In genomic region chr11:65329944-65330403, GRCh38 we compare ENCODE assay signal across 8 cellular contexts. TPM values are rescaled to one million over a fixed set of nuclear protein-coding genes. Genes with fewer than 3 reads are reported as not detected.
DNase-seq lines count a peak whose midpoint lies in the region; ATAC-seq, FAIRE-seq and TF ChIP-seq lines count a peak whose summit lies in the region.

No MANE protein-coding gene starts in this region.

- POLR2A ChIA-PET in AG04450 (lab: Yijun Ruan, JAX) (interaction anchor here (0.9 to 2.3 kb wide), 5 partner anchors 14 to 68 kb away, joined by 3 to 25 read pairs (median 4); partner anchors contain the start of gene POLA2), HepG2 (lab: Yijun Ruan, JAX) (interaction anchor here (0.6 to 7.3 kb wide), 8 partner anchors 9 to 170 kb away, joined by 3 to 87 read pairs (median 4); partner anchors contain the start of genes CDC42EP2 and POLA2)
- POLR2A ChIA-PET in activated CD4-positive, alpha-beta T cell treated with anti-CD3 and anti-CD28 coated beads for 36 hours (lab: Charles Lee) = interaction anchor here (1.0 to 1.2 kb wide), 3 partner anchors 14 to 169 kb away, joined by 3 to 5 read pairs (median 5); partner anchors contain the start of genes MALAT1 and POLA2

- no peaks in the 10 kb centered on the region for H3K36me3 ChIP-seq in HepG2 (replicated peaks in 1 of 2; ENCODE audit: control insufficient read depth in 1 of 2, insufficient read depth in 2 of 2, low read length in 2 of 2)

- no peak overlapping the region for H3K27ac ChIP-seq in AG04450 (ENCODE audit: low read depth, low read length)
- H3K27ac ChIP-seq in HepG2 (ENCODE audit: extremely low read length, insufficient read depth, low read length) = no peak overlapping the region

- TF ChIP-seq POLR2A in HepG2 (IDR thresholded peaks at IDR 0.05; ENCODE audit: insufficient read depth in 1 of 2, low read depth in 2 of 2, low read length in 2 of 2) (no peak), H54 (IDR thresholded peaks at IDR 0.05; ENCODE audit: low read depth, low read length) (no peak)

- H3K4me1 Mint-ChIP-seq in activated CD4-positive, alpha-beta T cell treated with anti-CD3 and anti-CD28 coated beads for 36 hours = peaks cover 12% of the 10 kb centered on the region

- peaks cover 13% of the 10 kb centered on the region for H3K79me2 ChIP-seq in HepG2 (ENCODE audit: insufficient read depth, low read length)

- H3K4me1 ChIP-seq in HepG2 (ENCODE audit: insufficient read depth, low read length) = peaks cover 19% of the 10 kb centered on the region

- FAIRE-seq in HepG2 (lab: Jason Lieb, UNC) (peak; percentile 40), H54 (lab: Jason Lieb, UNC) (no peak)

- no peak for TF ChIP-seq EP300 in HepG2 (IDR thresholded peaks at IDR 0.05; ENCODE audit: low read depth in 2 of 2, low read length in 2 of 2)
- TF ChIP-seq EP300 in HepG2 (CRISPR knock-in tag; IDR thresholded peaks at IDR 0.05; ENCODE audit: borderline replicate concordance) = no peak

- H3K9ac ChIP-seq in HepG2 (ENCODE audit: insufficient read depth, low read depth, low read length) = peak overlapping the region; percentile 47

- DNase-seq in AG04450 (ENCODE audit: low read depth, low spot score) = peak; percentile 83
- peak; percentile 75 for DNase-seq in H4 (ENCODE audit: low spot score)
- DNase-seq in NCI-H460 (ENCODE audit: extremely low read depth, low read depth) = peak; percentile 86
- peak; percentile 92 for DNase-seq in activated CD4-positive, alpha-beta T cell treated with anti-CD3 and anti-CD28 coated beads for 36 hours
- DNase-seq in choroid plexus epithelial cell (ENCODE audit: low read depth) = peak; percentile 97
- peak; percentile 86 for DNase-seq in HepG2 (ENCODE audit: low spot score)
- DNase-seq in stimulated activated CD4-positive, alpha-beta T cell treated with anti-CD3 and anti-CD28 coated beads, Interleukin-4, amount 100 ng/mL, for 4 hours = peak; percentile 70 to 77
- no peak for DNase-seq in H54 (ENCODE audit: insufficient read length, low spot score)

- peak overlapping the region; percentile 74 for H3K4me2 ChIP-seq in HepG2 (ENCODE audit: low read depth, low read length)

- in situ Hi-C loops in HepG2 (cut with HindIII; ENCODE audit: extremely low pct_ligation_motif_present, low pct_unique_long_range_greater_than_20kb) = no loop called here

- H3K9me3 ChIP-seq in AG04450 (ENCODE audit: control insufficient read depth, insufficient read depth, low read length) = no peaks in the 10 kb centered on the region
- H3K9me3 ChIP-seq in HepG2 (ENCODE audit: low read length) = no peaks in the 10 kb centered on the region

- H3K27me3 Mint-ChIP-seq in activated CD4-positive, alpha-beta T cell treated with anti-CD3 and anti-CD28 coated beads for 36 hours = no peaks in the 10 kb centered on the region

- H3K4me3 ChIP-seq in AG04450 (ENCODE audit: low read depth, low read length) (no peak overlapping the region), choroid plexus epithelial cell (ENCODE audit: low read depth, low read length) (no peak overlapping the region), HepG2 (replicated peaks in 1 of 3; ENCODE audit: insufficient read depth in 1 of 3, low read depth in 2 of 3, low read length in 3 of 3) (peak overlapping the region; percentile 20 to 41 (median 22); a peak in 2 of 6 replicates)

- no peak overlapping the region for H3K4me3 Mint-ChIP-seq in activated CD4-positive, alpha-beta T cell treated with anti-CD3 and anti-CD28 coated beads for 36 hours

- no peaks in the 10 kb centered on the region for H3K27me3 ChIP-seq in AG04450 (ENCODE audit: control insufficient read depth, insufficient read depth, low read length)
- H3K27me3 ChIP-seq in HepG2 (ENCODE audit: control insufficient read depth in 1 of 2, insufficient read depth in 2 of 2, low read length in 2 of 2) = no peaks in the 10 kb centered on the region; a peak in 1 of 5 replicates

- BruUV-seq in HepG2 (replicated peaks; lab: Mats Ljungman, UMichigan) = no TSS peak

- peaks cover 6% of the 10 kb centered on the region for H3K36me3 Mint-ChIP-seq in activated CD4-positive, alpha-beta T cell treated with anti-CD3 and anti-CD28 coated beads for 36 hours (ENCODE audit: low read depth)

- no peaks in the 10 kb centered on the region for H4K20me1 ChIP-seq in HepG2 (ENCODE audit: insufficient read depth, low read length)

- H2AFZ ChIP-seq in HepG2 (ENCODE audit: low read length) = peak overlapping the region; percentile 24

- TF ChIP-seq CTCF in AG04450 (IDR thresholded peaks at IDR 0.05; ENCODE audit: low read depth, low read length) (peak; percentile 70), choroid plexus epithelial cell (conservative IDR thresholded peaks at IDR 0.05; ENCODE audit: low read depth, low read length) (peak; percentile 81), HepG2 (CRISPR knock-in tag; IDR thresholded peaks at IDR 0.05) (peak; percentile 82)

- H3K9me3 Mint-ChIP-seq in activated CD4-positive, alpha-beta T cell treated with anti-CD3 and anti-CD28 coated beads for 36 hours (ENCODE audit: low read depth) = no peaks in the 10 kb centered on the region

- intact Hi-C loops in activated CD4-positive, alpha-beta T cell treated with anti-CD3 and anti-CD28 coated beads for 36 hours (cut with DNase I, micrococcal nuclease) = loop anchor here in 1 of 2 experiments (1.0 kb wide), 3 partner anchors 55 to 125 kb away; no protein-coding TSS in a partner anchor
- intact Hi-C loops in HepG2 (cut with micrococcal nuclease; ENCODE audit: unreplicated experiment) = loop anchor here (1.0 kb wide), 2 partner anchors 15 to 55 kb away; no protein-coding TSS in a partner anchor

- peak; percentile 65 for TF ChIP-seq RAD21 in HepG2 (CRISPR knock-in tag; IDR thresholded peaks at IDR 0.05)

- CTCF ChIA-PET in AG04450 (lab: Charles Lee) = interaction anchor here (0.5 to 13.8 kb wide), 28 partner anchors 9 to 471 kb away, joined by 3 to 506 read pairs (median 6); partner anchors contain the start of genes CAPN1, CDC42EP2, POLA2 and SCYL1
- CTCF ChIA-PET in activated CD4-positive, alpha-beta T cell treated with anti-CD3 and anti-CD28 coated beads for 36 hours (lab: Charles Lee) = interaction anchor here (0.6 to 6.4 kb wide), 49 partner anchors 9 to 723 kb away, joined by 3 to 86 read pairs (median 6); partner anchors contain the start of genes CDC42EP2 and POLA2
- CTCF ChIA-PET in HepG2 (lab: Yijun Ruan, JAX; ENCODE audit: low intra/inter-chr PET ratio, low total read pairs) = interaction anchor here (1.0 to 2.6 kb wide), 4 partner anchors 13 to 126 kb away, joined by 3 to 53 read pairs (median 7); partner anchors contain the start of gene CDC42EP2

- ATAC-seq in activated CD4-positive, alpha-beta T cell treated with anti-CD3 and anti-CD28 coated beads for 36 hours = peak; percentile 35
- peak; percentile 60 for ATAC-seq in HepG2

- 1% methylated on average over 13 of the region's 13 CpGs for WGBS in HepG2 (ENCODE audit: low lambda C conversion rate)

- H3K27ac Mint-ChIP-seq in activated CD4-positive, alpha-beta T cell treated with anti-CD3 and anti-CD28 coated beads for 36 hours = no peak overlapping the region

RNA-seq across cellular contexts. Expression of gene DPF2, which starts 3.7 kb away (rescaled TPM):
- polyA plus RNA-seq in AG04450 (2011; rRNA removed) (43.7 and 52.0 TPM in 2 replicates), HepG2 (2011; rRNA removed) (20.4 and 21.0 TPM in 2 replicates)
- 49.2 and 58.5 TPM in 2 replicates for polyA minus RNA-seq in AG04450 (2011; rRNA and poly(A)+ RNA removed)
- 29.0 and 29.2 TPM in 2 replicates for total RNA-seq in H4 (2014; rRNA removed; shearing (Covaris generic))
- total RNA-seq in NCI-H460 (2014; rRNA removed; shearing (Covaris generic)) = 26.6 and 28.0 TPM in 2 replicates
- polyA plus RNA-seq in NCI-H460 (2014; cell fraction: nucleus; rRNA removed) = 16.9 and 30.8 TPM in 2 replicates
- total RNA-seq in activated CD4-positive, alpha-beta T cell treated with anti-CD3 and anti-CD28 coated beads for 36 hours = 10 to 100 TPM; 67.5 to 69.0 TPM
- total RNA-seq in HepG2 (2016; rRNA removed; fragmentation: Illumina TruSeq; extraction: Trizol) = 30.4 and 31.0 TPM in 2 replicates
- 6.9 and 8.6 TPM in 2 replicates for total RNA-seq in HepG2 (2016; cell fraction: cytosol; rRNA removed; fragmentation: Illumina TruSeq; extraction: Trizol; ENCODE audit: low read depth)
- 30.2 and 32.5 TPM in 2 replicates for total RNA-seq in HepG2 (2016; cell fraction: insoluble cytoplasmic fraction; rRNA removed; fragmentation: Illumina TruSeq; extraction: Trizol)
- total RNA-seq in HepG2 (2016; cell fraction: membrane; rRNA removed; fragmentation: Illumina TruSeq; extraction: Trizol) = 14.1 and 16.7 TPM in 2 replicates
- total RNA-seq in HepG2 (2016; cell fraction: nucleus; rRNA removed; fragmentation: Illumina TruSeq; extraction: Trizol) = 22.1 and 26.8 TPM in 2 replicates
- 18.8 and 20.8 TPM in 2 replicates for polyA plus RNA-seq in HepG2 (2011; cell fraction: cytosol; rRNA removed)
- polyA plus RNA-seq in HepG2 (2011; cell fraction: nucleus; rRNA removed) = 70.3 and 70.7 TPM in 2 replicates
- polyA plus RNA-seq in HepG2 (2012) = 24.2 and 26.4 TPM in 2 replicates
- 3.8 and 3.9 TPM in 2 replicates for polyA plus RNA-seq in HepG2 (2016; cell fraction: cytosol; fragmentation: Illumina TruSeq; extraction: Trizol; ENCODE audit: low read depth)
- polyA plus RNA-seq in HepG2 (2016; cell fraction: insoluble cytoplasmic fraction; fragmentation: Illumina TruSeq; extraction: Trizol; ENCODE audit: low read depth) = 40.7 and 49.0 TPM in 2 replicates
- 9.5 and 10.0 TPM in 2 replicates for polyA plus RNA-seq in HepG2 (2016; cell fraction: membrane; fragmentation: Illumina TruSeq; extraction: Trizol; ENCODE audit: low read depth)
- polyA plus RNA-seq in HepG2 (2016; cell fraction: nucleus; fragmentation: Illumina TruSeq; extraction: Trizol; ENCODE audit: insufficient read depth, low read depth) = 56.7 and 57.4 TPM in 2 replicates
- polyA minus RNA-seq in HepG2 (2011; rRNA and poly(A)+ RNA removed; ENCODE audit: low replicate concordance) = 48.9 and 49.9 TPM in 2 replicates
- polyA minus RNA-seq in HepG2 (2011; cell fraction: cytosol; rRNA and poly(A)+ RNA removed) = 18.2 and 18.4 TPM in 2 replicates
- 31.2 and 43.3 TPM in 2 replicates for polyA minus RNA-seq in HepG2 (2011; cell fraction: nucleus; rRNA and poly(A)+ RNA removed)

RNA-seq across cellular contexts. Expression of gene CDC42EP2, which starts 15.3 kb away (rescaled TPM):
- polyA plus RNA-seq in AG04450 (2011; rRNA removed) = 14.3 and 21.1 TPM in 2 replicates
- polyA minus RNA-seq in AG04450 (2011; rRNA and poly(A)+ RNA removed) = 26.3 and 36.9 TPM in 2 replicates
- total RNA-seq in H4 (2014; rRNA removed; shearing (Covaris generic)) = 1.9 and 2.5 TPM in 2 replicates
- total RNA-seq in NCI-H460 (2014; rRNA removed; shearing (Covaris generic)) = 15.1 and 18.2 TPM in 2 replicates
- 2.0 and 5.3 TPM in 2 replicates for polyA plus RNA-seq in NCI-H460 (2014; cell fraction: nucleus; rRNA removed)
- under 1 TPM; 0.91 to 0.93 TPM for total RNA-seq in activated CD4-positive, alpha-beta T cell treated with anti-CD3 and anti-CD28 coated beads for 36 hours
- 2.5 and 7.1 TPM in 2 replicates for total RNA-seq in HepG2 (2016; rRNA removed; fragmentation: Illumina TruSeq; extraction: Trizol)
- total RNA-seq in HepG2 (2016; cell fraction: cytosol; rRNA removed; fragmentation: Illumina TruSeq; extraction: Trizol; ENCODE audit: low read depth) = 5.9 and 6.4 TPM in 2 replicates
- 4.5 and 5.9 TPM in 2 replicates for total RNA-seq in HepG2 (2016; cell fraction: insoluble cytoplasmic fraction; rRNA removed; fragmentation: Illumina TruSeq; extraction: Trizol)
- total RNA-seq in HepG2 (2016; cell fraction: membrane; rRNA removed; fragmentation: Illumina TruSeq; extraction: Trizol) = 10.1 and 10.2 TPM in 2 replicates
- total RNA-seq in HepG2 (2016; cell fraction: nucleus; rRNA removed; fragmentation: Illumina TruSeq; extraction: Trizol) = 4.2 and 5.2 TPM in 2 replicates
- 2.3 and 4.2 TPM in 2 replicates for polyA plus RNA-seq in HepG2 (2011; rRNA removed)
- polyA plus RNA-seq in HepG2 (2011; cell fraction: cytosol; rRNA removed) = 1.4 and 1.9 TPM in 2 replicates
- 8.3 and 9.7 TPM in 2 replicates for polyA plus RNA-seq in HepG2 (2011; cell fraction: nucleus; rRNA removed)
- 3.4 and 7.2 TPM in 2 replicates for polyA plus RNA-seq in HepG2 (2012)
- 2.1 and 2.6 TPM in 2 replicates for polyA plus RNA-seq in HepG2 (2016; cell fraction: cytosol; fragmentation: Illumina TruSeq; extraction: Trizol; ENCODE audit: low read depth)
- polyA plus RNA-seq in HepG2 (2016; cell fraction: insoluble cytoplasmic fraction; fragmentation: Illumina TruSeq; extraction: Trizol; ENCODE audit: low read depth) = 3.3 and 4.5 TPM in 2 replicates
- 4.0 TPM in 2 replicates for polyA plus RNA-seq in HepG2 (2016; cell fraction: membrane; fragmentation: Illumina TruSeq; extraction: Trizol; ENCODE audit: low read depth)
- 5.6 and 6.7 TPM in 2 replicates for polyA plus RNA-seq in HepG2 (2016; cell fraction: nucleus; fragmentation: Illumina TruSeq; extraction: Trizol; ENCODE audit: insufficient read depth, low read depth)
- polyA minus RNA-seq in HepG2 (2011; rRNA and poly(A)+ RNA removed; ENCODE audit: low replicate concordance) = 29.3 and 50.7 TPM in 2 replicates
- 3.2 and 5.1 TPM in 2 replicates for polyA minus RNA-seq in HepG2 (2011; cell fraction: cytosol; rRNA and poly(A)+ RNA removed)
- 15.8 and 18.4 TPM in 2 replicates for polyA minus RNA-seq in HepG2 (2011; cell fraction: nucleus; rRNA and poly(A)+ RNA removed)

RNA-seq across cellular contexts. Expression of gene TIGD3, which starts 24.6 kb away (rescaled TPM):
- polyA plus RNA-seq in AG04450 (2011; rRNA removed) = 0.07 and 0.11 TPM in 2 replicates
- polyA minus RNA-seq in AG04450 (2011; rRNA and poly(A)+ RNA removed) = not detected in 2 replicates
- 1.1 and 1.6 TPM in 2 replicates for total RNA-seq in H4 (2014; rRNA removed; shearing (Covaris generic))
- 0.25 and 0.26 TPM in 2 replicates for total RNA-seq in NCI-H460 (2014; rRNA removed; shearing (Covaris generic))
- polyA plus RNA-seq in NCI-H460 (2014; cell fraction: nucleus; rRNA removed) = 2.0 and 2.8 TPM in 2 replicates
- 1 to 10 TPM in 1 of 2 experiments, under 1 TPM in 1; 0.58 to 1.1 TPM for total RNA-seq in activated CD4-positive, alpha-beta T cell treated with anti-CD3 and anti-CD28 coated beads for 36 hours
- total RNA-seq in HepG2 (2016; rRNA removed; fragmentation: Illumina TruSeq; extraction: Trizol) = 4.0 and 4.9 TPM in 2 replicates
- total RNA-seq in HepG2 (2016; cell fraction: cytosol; rRNA removed; fragmentation: Illumina TruSeq; extraction: Trizol; ENCODE audit: low read depth) = 1.8 TPM in 2 replicates
- total RNA-seq in HepG2 (2016; cell fraction: insoluble cytoplasmic fraction; rRNA removed; fragmentation: Illumina TruSeq; extraction: Trizol) = 2.9 and 5.0 TPM in 2 replicates
- 4.8 and 6.2 TPM in 2 replicates for total RNA-seq in HepG2 (2016; cell fraction: membrane; rRNA removed; fragmentation: Illumina TruSeq; extraction: Trizol)
- 3.5 and 3.9 TPM in 2 replicates for total RNA-seq in HepG2 (2016; cell fraction: nucleus; rRNA removed; fragmentation: Illumina TruSeq; extraction: Trizol)
- polyA plus RNA-seq in HepG2 (2011; rRNA removed) = 0.49 and 1.0 TPM in 2 replicates
- polyA plus RNA-seq in HepG2 (2011; cell fraction: cytosol; rRNA removed) = 0.56 and 0.79 TPM in 2 replicates
- 1.9 and 2.2 TPM in 2 replicates for polyA plus RNA-seq in HepG2 (2011; cell fraction: nucleus; rRNA removed)
- polyA plus RNA-seq in HepG2 (2012) = 0.59 and 0.70 TPM in 2 replicates
- 1.0 and 1.4 TPM in 2 replicates for polyA plus RNA-seq in HepG2 (2016; cell fraction: cytosol; fragmentation: Illumina TruSeq; extraction: Trizol; ENCODE audit: low read depth)
- polyA plus RNA-seq in HepG2 (2016; cell fraction: insoluble cytoplasmic fraction; fragmentation: Illumina TruSeq; extraction: Trizol; ENCODE audit: low read depth) = 2.7 and 3.5 TPM in 2 replicates
- 2.7 and 3.4 TPM in 2 replicates for polyA plus RNA-seq in HepG2 (2016; cell fraction: membrane; fragmentation: Illumina TruSeq; extraction: Trizol; ENCODE audit: low read depth)
- 6.7 TPM in 2 replicates for polyA plus RNA-seq in HepG2 (2016; cell fraction: nucleus; fragmentation: Illumina TruSeq; extraction: Trizol; ENCODE audit: insufficient read depth, low read depth)
- polyA minus RNA-seq in HepG2 (2011; rRNA and poly(A)+ RNA removed; ENCODE audit: low replicate concordance) = 1.2 and 1.3 TPM in 2 replicates
- polyA minus RNA-seq in HepG2 (2011; cell fraction: cytosol; rRNA and poly(A)+ RNA removed) = 0.59 and 0.79 TPM in 2 replicates
- polyA minus RNA-seq in HepG2 (2011; cell fraction: nucleus; rRNA and poly(A)+ RNA removed) = 1.1 and 1.5 TPM in 2 replicates

RNA-seq across cellular contexts. Expression of gene SLC25A45, which starts 52.5 kb away (rescaled TPM):
- polyA plus RNA-seq in AG04450 (2011; rRNA removed) (0.76 and 1.4 TPM in 2 replicates), HepG2 (2011; rRNA removed) (1.2 and 1.9 TPM in 2 replicates)
- polyA minus RNA-seq in AG04450 (2011; rRNA and poly(A)+ RNA removed) = 1.4 and 2.5 TPM in 2 replicates
- total RNA-seq in H4 (2014; rRNA removed; shearing (Covaris generic)) = 0.10 and 0.91 TPM in 2 replicates
- total RNA-seq in NCI-H460 (2014; rRNA removed; shearing (Covaris generic)) = 2.0 and 4.0 TPM in 2 replicates
- polyA plus RNA-seq in NCI-H460 (2014; cell fraction: nucleus; rRNA removed) = 7.0 and 7.5 TPM in 2 replicates
- total RNA-seq in activated CD4-positive, alpha-beta T cell treated with anti-CD3 and anti-CD28 coated beads for 36 hours = 10 to 100 TPM; 13.2 to 14.3 TPM
- 2.1 and 3.4 TPM in 2 replicates for total RNA-seq in HepG2 (2016; rRNA removed; fragmentation: Illumina TruSeq; extraction: Trizol)
- 0.79 and 1.0 TPM in 2 replicates for total RNA-seq in HepG2 (2016; cell fraction: cytosol; rRNA removed; fragmentation: Illumina TruSeq; extraction: Trizol; ENCODE audit: low read depth)
- 1.9 TPM in 2 replicates for total RNA-seq in HepG2 (2016; cell fraction: insoluble cytoplasmic fraction; rRNA removed; fragmentation: Illumina TruSeq; extraction: Trizol)
- 1.5 and 2.2 TPM in 2 replicates for total RNA-seq in HepG2 (2016; cell fraction: membrane; rRNA removed; fragmentation: Illumina TruSeq; extraction: Trizol)
- total RNA-seq in HepG2 (2016; cell fraction: nucleus; rRNA removed; fragmentation: Illumina TruSeq; extraction: Trizol) = 1.3 and 3.5 TPM in 2 replicates
- 0.95 and 0.99 TPM in 2 replicates for polyA plus RNA-seq in HepG2 (2011; cell fraction: cytosol; rRNA removed)
- 5.9 and 6.0 TPM in 2 replicates for polyA plus RNA-seq in HepG2 (2011; cell fraction: nucleus; rRNA removed)
- polyA plus RNA-seq in HepG2 (2012) = 2.0 and 4.1 TPM in 2 replicates
- polyA plus RNA-seq in HepG2 (2016; cell fraction: cytosol; fragmentation: Illumina TruSeq; extraction: Trizol; ENCODE audit: low read depth) = 0.45 and 0.70 TPM in 2 replicates
- 1.3 and 1.6 TPM in 2 replicates for polyA plus RNA-seq in HepG2 (2016; cell fraction: insoluble cytoplasmic fraction; fragmentation: Illumina TruSeq; extraction: Trizol; ENCODE audit: low read depth)
- 1.4 and 1.5 TPM in 2 replicates for polyA plus RNA-seq in HepG2 (2016; cell fraction: membrane; fragmentation: Illumina TruSeq; extraction: Trizol; ENCODE audit: low read depth)
- 5.6 and 8.8 TPM in 2 replicates for polyA plus RNA-seq in HepG2 (2016; cell fraction: nucleus; fragmentation: Illumina TruSeq; extraction: Trizol; ENCODE audit: insufficient read depth, low read depth)
- 1.9 and 7.2 TPM in 2 replicates for polyA minus RNA-seq in HepG2 (2011; rRNA and poly(A)+ RNA removed; ENCODE audit: low replicate concordance)
- 1.4 and 2.5 TPM in 2 replicates for polyA minus RNA-seq in HepG2 (2011; cell fraction: cytosol; rRNA and poly(A)+ RNA removed)
- 1.4 and 2.4 TPM in 2 replicates for polyA minus RNA-seq in HepG2 (2011; cell fraction: nucleus; rRNA and poly(A)+ RNA removed)

RNA-seq across cellular contexts. Expression of gene FRMD8, which starts 56.5 kb away (rescaled TPM):
- polyA plus RNA-seq in AG04450 (2011; rRNA removed) = 10.7 and 14.1 TPM in 2 replicates
- 8.2 and 10.9 TPM in 2 replicates for polyA minus RNA-seq in AG04450 (2011; rRNA and poly(A)+ RNA removed)
- 16.3 and 37.3 TPM in 2 replicates for total RNA-seq in H4 (2014; rRNA removed; shearing (Covaris generic))
- total RNA-seq in NCI-H460 (2014; rRNA removed; shearing (Covaris generic)) = 14.4 and 15.1 TPM in 2 replicates
- polyA plus RNA-seq in NCI-H460 (2014; cell fraction: nucleus; rRNA removed) = 54.3 and 65.4 TPM in 2 replicates
- 10 to 100 TPM; 32.7 to 37.5 TPM for total RNA-seq in activated CD4-positive, alpha-beta T cell treated with anti-CD3 and anti-CD28 coated beads for 36 hours
- 18.0 and 20.6 TPM in 2 replicates for total RNA-seq in HepG2 (2016; rRNA removed; fragmentation: Illumina TruSeq; extraction: Trizol)
- 2.2 and 2.9 TPM in 2 replicates for total RNA-seq in HepG2 (2016; cell fraction: cytosol; rRNA removed; fragmentation: Illumina TruSeq; extraction: Trizol; ENCODE audit: low read depth)
- total RNA-seq in HepG2 (2016; cell fraction: insoluble cytoplasmic fraction; rRNA removed; fragmentation: Illumina TruSeq; extraction: Trizol) = 17.5 and 22.6 TPM in 2 replicates
- 5.3 and 6.3 TPM in 2 replicates for total RNA-seq in HepG2 (2016; cell fraction: membrane; rRNA removed; fragmentation: Illumina TruSeq; extraction: Trizol)
- 12.4 and 14.6 TPM in 2 replicates for total RNA-seq in HepG2 (2016; cell fraction: nucleus; rRNA removed; fragmentation: Illumina TruSeq; extraction: Trizol)
- polyA plus RNA-seq in HepG2 (2011; rRNA removed) = 5.8 and 9.4 TPM in 2 replicates
- 5.9 and 6.7 TPM in 2 replicates for polyA plus RNA-seq in HepG2 (2011; cell fraction: cytosol; rRNA removed)
- polyA plus RNA-seq in HepG2 (2011; cell fraction: nucleus; rRNA removed) = 26.7 and 32.6 TPM in 2 replicates
- polyA plus RNA-seq in HepG2 (2012) = 3.5 and 5.2 TPM in 2 replicates
- polyA plus RNA-seq in HepG2 (2016; cell fraction: cytosol; fragmentation: Illumina TruSeq; extraction: Trizol; ENCODE audit: low read depth) = 2.5 and 2.6 TPM in 2 replicates
- polyA plus RNA-seq in HepG2 (2016; cell fraction: insoluble cytoplasmic fraction; fragmentation: Illumina TruSeq; extraction: Trizol; ENCODE audit: low read depth) = 13.5 and 17.1 TPM in 2 replicates
- polyA plus RNA-seq in HepG2 (2016; cell fraction: membrane; fragmentation: Illumina TruSeq; extraction: Trizol; ENCODE audit: low read depth) = 2.8 and 3.8 TPM in 2 replicates
- polyA plus RNA-seq in HepG2 (2016; cell fraction: nucleus; fragmentation: Illumina TruSeq; extraction: Trizol; ENCODE audit: insufficient read depth, low read depth) = 21.4 and 24.7 TPM in 2 replicates
- polyA minus RNA-seq in HepG2 (2011; rRNA and poly(A)+ RNA removed; ENCODE audit: low replicate concordance) = 22.3 and 24.3 TPM in 2 replicates
- 5.4 and 6.2 TPM in 2 replicates for polyA minus RNA-seq in HepG2 (2011; cell fraction: cytosol; rRNA and poly(A)+ RNA removed)
- polyA minus RNA-seq in HepG2 (2011; cell fraction: nucleus; rRNA and poly(A)+ RNA removed) = 6.2 and 11.8 TPM in 2 replicates

Comparison
In these comparisons a context has a peak if more than half of its experiments do, and no peak if none do; other contexts are left out.
1. H3K4me3 ChIP-seq: peak in HepG2 (3 of 3); none in AG04450 (single experiment) and choroid plexus epithelial cell (single experiment).
2. Peak in every context shown above with its lines, with median percentiles within 50 percentile points of each other: CTCF ChIP-seq.